20 cellular contexts compared by ENCODE assay signal in genomic region chr9:87670572-87671264, GRCh38. TPM values are rescaled to one million over a fixed set of nuclear protein-coding genes. Genes with fewer than 3 reads are reported as not detected.
DNase-seq lines count a peak whose midpoint lies in the region; ATAC-seq and TF ChIP-seq lines count a peak whose summit lies in the region.
"Had no signal": no experiment of that assay in that cellular context is flagged by ENCODE, and none has a peak within 500 bp of the region (broad histone marks: within the 10 kb centered on the region; RNA-seq: fewer than 3 reads in every experiment).

No MANE protein-coding gene starts in this region.

- H3K4me3 ChIP-seq in right atrium auricular region: no peak overlapping the region
- H3K4me3 ChIP-seq in right cardiac atrium (ENCODE audit: low read length): no peak overlapping the region
- no peak overlapping the region for H3K4me3 ChIP-seq in esophagus muscularis mucosa
- no peak overlapping the region for H3K4me3 ChIP-seq in smooth muscle cell
- H3K4me3 ChIP-seq: BLaER1 treated with 17β-estradiol and CSF1 and Interleukin-3, amounts not matched to agents 10 nM and 100 nM had no signal

- H3K79me2 ChIP-seq in smooth muscle cell (ENCODE audit: low read depth): no peaks in the 10 kb centered on the region

- no peak overlapping the region for H3K4me2 ChIP-seq in smooth muscle cell
- H3K4me2 ChIP-seq: BLaER1 treated with 17β-estradiol and CSF1 and Interleukin-3, amounts not matched to agents 10 nM and 100 nM; KMS-11; SK-N-SH had no signal

- no peak overlapping the region for H2AFZ ChIP-seq in smooth muscle cell (ENCODE audit: low read depth)

- no peaks in the 10 kb centered on the region for H3K27me3 ChIP-seq in right atrium auricular region
- no peaks in the 10 kb centered on the region for H3K27me3 ChIP-seq in right cardiac atrium (ENCODE audit: control insufficient read depth, insufficient read depth)
- no peaks in the 10 kb centered on the region for H3K27me3 ChIP-seq in esophagus muscularis mucosa
- H3K27me3 ChIP-seq in smooth muscle cell (ENCODE audit: low read depth): no peaks in the 10 kb centered on the region
- H3K27me3 ChIP-seq: BLaER1 treated with 17β-estradiol and CSF1 and Interleukin-3, amounts not matched to agents 10 nM and 100 nM had no signal

- TF ChIP-seq CTCF in right atrium auricular region (IDR thresholded peaks at IDR 0.05) (no peak), esophagus muscularis mucosa (IDR thresholded peaks at IDR 0.05) (no peak), natural killer cell (IDR thresholded peaks at IDR 0.05) (no peak), smooth muscle cell (IDR thresholded peaks at IDR 0.05; ENCODE audit: borderline replicate concordance, insufficient read depth, poor library complexity, severe bottlenecking) (no peak)

- no peaks in the 10 kb centered on the region for H3K36me3 Mint-ChIP-seq in natural killer cell
- H3K36me3 Mint-ChIP-seq: CD8-positive, alpha-beta memory T cell had no signal

- peak; percentile 53 for DNase-seq in right atrium auricular region (ENCODE audit: low spot score)
- DNase-seq in right cardiac atrium: no peak
- DNase-seq in NCI-H2029 (lab: John Stamatoyannopoulos, UW): peak; percentile 33
- DNase-seq in esophagus muscularis mucosa (ENCODE audit: extremely low spot score): peak; percentile 55
- no peak for DNase-seq in natural killer cell
- DNase-seq in smooth muscle cell (lab: John Stamatoyannopoulos, UW; ENCODE audit: unreplicated experiment): no peak
- no peak for DNase-seq in glomerular visceral epithelial cell (ENCODE audit: extremely low spot score)
- DNase-seq: CD8-positive, alpha-beta memory T cell; DND-41; HFFc6; NCI-H1436; NCI-H2107; NCI-H446; NCI-H82; PC-3; RPMI8226; SHP77 treated with DMSO at 0.1 percent for 48 hours; SK-N-SH had no signal

- no peaks in the 10 kb centered on the region for H4K20me1 ChIP-seq in smooth muscle cell (ENCODE audit: low read depth)
- H4K20me1 ChIP-seq: BLaER1 treated with 17β-estradiol and CSF1 and Interleukin-3, amounts not matched to agents 10 nM and 100 nM had no signal

- no peaks in the 10 kb centered on the region for H3F3A ChIP-seq in smooth muscle cell (ENCODE audit: low read depth)

- no peaks in the 10 kb centered on the region for H3K4me1 Mint-ChIP-seq in natural killer cell
- H3K4me1 Mint-ChIP-seq: CD8-positive, alpha-beta memory T cell had no signal

- intact Hi-C loops in right cardiac atrium (cut with DNase I): no loop called here
- intact Hi-C loops in esophagus muscularis mucosa (cut with DNase I): no loop called here
- intact Hi-C loops in natural killer cell (cut with micrococcal nuclease): no loop called here

- no peaks in the 10 kb centered on the region for H3K27me3 Mint-ChIP-seq in natural killer cell (ENCODE audit: low read depth in 2 of 2)

- no peak for TF ChIP-seq EP300 in esophagus muscularis mucosa (IDR thresholded peaks at IDR 0.05)

- ATAC-seq in right cardiac atrium (no peak), natural killer cell (no peak)
- ATAC-seq: PC-3 had no signal

- H3K36me3 ChIP-seq in right atrium auricular region: no peaks in the 10 kb centered on the region
- peaks cover 0 to 63% (median 13%) of the 10 kb centered on the region in 4 donors for H3K36me3 ChIP-seq in esophagus muscularis mucosa
- no peaks in the 10 kb centered on the region for H3K36me3 ChIP-seq in smooth muscle cell (ENCODE audit: low read depth)

- H3K9me3 ChIP-seq in right atrium auricular region (peaks cover 0 to 9% of the 10 kb centered on the region in 2 donors), right cardiac atrium (ENCODE audit: control insufficient read depth, low read length) (no peaks in the 10 kb centered on the region), esophagus muscularis mucosa (peaks cover 0 to 8% (median 0%) of the 10 kb centered on the region in 4 donors), smooth muscle cell (replicated peaks; ENCODE audit: low read depth) (no peaks in the 10 kb centered on the region)
- H3K9me3 ChIP-seq: SK-N-SH had no signal

- H3K9me3 Mint-ChIP-seq in natural killer cell: no peaks in the 10 kb centered on the region

- WGBS in right cardiac atrium: 92% methylated on average over 18 of the region's 18 CpGs
- WGBS in esophagus muscularis mucosa: 90% methylated on average over 18 of the region's 18 CpGs
- WGBS in smooth muscle cell (ENCODE audit: low lambda C conversion rate): 96% methylated on average over 18 of the region's 18 CpGs

- no peak overlapping the region for H3K27ac Mint-ChIP-seq in natural killer cell
- H3K27ac Mint-ChIP-seq: CD8-positive, alpha-beta memory T cell; HFFc6 had no signal

- H3K4me1 ChIP-seq in right atrium auricular region: no peaks in the 10 kb centered on the region
- no peaks in the 10 kb centered on the region for H3K4me1 ChIP-seq in right cardiac atrium (ENCODE audit: control insufficient read depth, insufficient read depth, low read length)
- H3K4me1 ChIP-seq in esophagus muscularis mucosa: peaks cover 0 to 11% (median 3%) of the 10 kb centered on the region in 4 donors
- H3K4me1 ChIP-seq in smooth muscle cell (ENCODE audit: low read depth): no peaks in the 10 kb centered on the region

- H3K9ac ChIP-seq in smooth muscle cell (ENCODE audit: low read depth): no peak overlapping the region
- H3K9ac ChIP-seq: BLaER1 treated with 17β-estradiol and CSF1 and Interleukin-3, amounts not matched to agents 10 nM and 100 nM; KMS-11; SK-N-SH had no signal

- H3K4me3 Mint-ChIP-seq in natural killer cell: no peak overlapping the region
- H3K4me3 Mint-ChIP-seq: CD8-positive, alpha-beta memory T cell; HFFc6 had no signal

- no peak for TF ChIP-seq POLR2A in esophagus muscularis mucosa (IDR thresholded peaks at IDR 0.05; ENCODE audit: low read depth)

- no peak overlapping the region for H3K27ac ChIP-seq in right atrium auricular region
- H3K27ac ChIP-seq in right cardiac atrium (ENCODE audit: low read length): no peak overlapping the region
- no peak overlapping the region for H3K27ac ChIP-seq in esophagus muscularis mucosa (replicated peaks in 1 of 4)
- no peak overlapping the region for H3K27ac ChIP-seq in smooth muscle cell (ENCODE audit: low read depth)
- H3K27ac ChIP-seq: BLaER1 treated with 17β-estradiol and CSF1 and Interleukin-3, amounts not matched to agents 10 nM and 100 nM; KMS-11 had no signal

RNA-seq across cellular contexts. Expression of gene CTSL, which starts 55.2 kb away (rescaled TPM):
- 100 to 1,000 TPM; 122 to 169 TPM for total RNA-seq in right atrium auricular region
- total RNA-seq in right cardiac atrium: 100 to 1,000 TPM; 140 to 173 (median 143) TPM
- polyA plus RNA-seq in right cardiac atrium: 150 TPM
- 100 to 1,000 TPM in 1 of 4 donors, 10 to 100 TPM in 3; 71.4 to 387 (median 94.5) TPM for total RNA-seq in esophagus muscularis mucosa
- total RNA-seq in natural killer cell: 1 to 10 TPM; 1.2 to 4.4 (median 1.2) TPM
- 144 and 222 TPM in 2 replicates for total RNA-seq in smooth muscle cell
- 174 and 178 TPM in 2 replicates for polyA plus RNA-seq in smooth muscle cell

Comparison
In these comparisons a context has a peak if more than half of its experiments do, and no peak if none do; other contexts are left out.
1. DNase-seq: peak in right atrium auricular region (single experiment), NCI-H2029 (single experiment) and esophagus muscularis mucosa (single experiment); none in right cardiac atrium (0 of 3), natural killer cell (single experiment), smooth muscle cell (single experiment) and glomerular visceral epithelial cell (single experiment).
2. RNA of gene CTSL, which starts 55.2 kb away (total RNA-seq): 122 to 169 TPM in right atrium auricular region, 144 to 222 TPM in smooth muscle cell, 140 to 173 TPM in right cardiac atrium and 71.4 to 387 TPM in esophagus muscularis mucosa; 1.2 to 4.4 TPM in natural killer cell; every median in the first group is over 10 times any median in the second.